Comparison of ENCODE assay signal across 21 cellular contexts in genomic region chr2:151269798-151270568, GRCh38. TPM values are rescaled to one million over a fixed set of nuclear protein-coding genes. Genes with fewer than 3 reads are reported as not detected.
DNase-seq lines count a peak whose midpoint lies in the region; ATAC-seq, FAIRE-seq and TF ChIP-seq lines count a peak whose summit lies in the region.
"Had no signal": no experiment of that assay in that cellular context is flagged by ENCODE, and none has a peak within 500 bp of the region (broad histone marks: within the 10 kb centered on the region; RNA-seq: fewer than 3 reads in every experiment).

No MANE protein-coding gene starts in this region.

- no peak overlapping the region for H3K9ac ChIP-seq in keratinocyte (ENCODE audit: control insufficient read depth, extremely low read depth, insufficient read depth, low read length)

- H3K4me3 Mint-ChIP-seq in activated naive CD8-positive, alpha-beta T cell treated with anti-CD3 and anti-CD28 coated beads, Interleukin-2, amount 50 U/mL, for 24 hours, result no peak overlapping the region
- H3K4me3 Mint-ChIP-seq: brain; effector memory CD8-positive, alpha-beta T cell; naive thymus-derived CD8-positive, alpha-beta T cell had no signal

- peak overlapping the region; percentile 46 for H3K27ac Mint-ChIP-seq in activated naive CD8-positive, alpha-beta T cell treated with anti-CD3 and anti-CD28 coated beads, Interleukin-2, amount 50 U/mL, for 24 hours
- H3K27ac Mint-ChIP-seq: activated T-helper 2 cell treated with anti-CD3 and anti-CD28 coated beads, Interferon-gamma antibody, Interleukin-2, Interleukin-4, amounts not matched to agents 10 μg/mL and 5 μg/mL and 100 μg/mL, durations not matched to agents 14 hours and 24 hours and 36 hours; brain had no signal

- H3K27me3 Mint-ChIP-seq in activated naive CD8-positive, alpha-beta T cell treated with anti-CD3 and anti-CD28 coated beads, Interleukin-2, amount 50 U/mL, for 24 hours, result no peaks in the 10 kb centered on the region
- H3K27me3 Mint-ChIP-seq: effector memory CD8-positive, alpha-beta T cell; naive thymus-derived CD8-positive, alpha-beta T cell had no signal

- no peaks in the 10 kb centered on the region for H3K9me1 ChIP-seq in keratinocyte (ENCODE audit: control insufficient read depth, extremely low read depth, insufficient read depth, low read length)

- DNase-seq in activated CD4-positive, alpha-beta T cell treated with anti-CD3 and anti-CD28 coated beads for 48 hours, result peak; percentile 8
- DNase-seq in activated CD4-positive, alpha-beta T cell treated with anti-CD3 and anti-CD28 coated beads, Interleukin-2, amount 50 U/mL, for 48 hours, result no peak
- peak; percentile 62 for DNase-seq in M059J (ENCODE audit: low read depth)
- DNase-seq in activated naive CD8-positive, alpha-beta T cell treated with anti-CD3 and anti-CD28 coated beads, Interleukin-2, amount 50 U/mL, for 24 hours, result no peak
- DNase-seq in keratinocyte (ENCODE audit: low read depth, low spot score), result no peak
- DNase-seq in NCI-H748 (lab: John Stamatoyannopoulos, UW; ENCODE audit: unreplicated experiment), result no peak
- no peak for DNase-seq in NCI-H146 (lab: John Stamatoyannopoulos, UW)
- DNase-seq: BE2C; colonic mucosa; DND-41; effector memory CD8-positive, alpha-beta T cell; left cardiac atrium; naive thymus-derived CD8-positive, alpha-beta T cell; NCI-H1436; NCI-H524; RPMI8226; spleen had no signal

- peak; percentile 68 for ATAC-seq in activated naive CD8-positive, alpha-beta T cell treated with anti-CD3 and anti-CD28 coated beads, Interleukin-2, amount 50 U/mL, for 24 hours
- ATAC-seq in HG02623 (IDR thresholded peaks at IDR 0.05; ENCODE audit: unreplicated experiment), result no peak
- ATAC-seq: effector memory CD8-positive, alpha-beta T cell; left cardiac atrium; naive thymus-derived CD8-positive, alpha-beta T cell had no signal

- H3K4me1 ChIP-seq in keratinocyte (ENCODE audit: control insufficient read depth, extremely low read depth, insufficient read depth, low read length), result no peaks in the 10 kb centered on the region
- H3K4me1 ChIP-seq: BE2C, colonic mucosa, spleen had no signal

- H4K20me1 ChIP-seq in keratinocyte (ENCODE audit: control insufficient read depth, extremely low read depth, insufficient read depth, low read length), result no peaks in the 10 kb centered on the region

- H2AFZ ChIP-seq in keratinocyte (ENCODE audit: control insufficient read depth, low read length), result no peak overlapping the region

- H3K36me3 ChIP-seq in keratinocyte (ENCODE audit: control insufficient read depth in 2 of 2, extremely low read depth in 1 of 2, insufficient read depth in 2 of 2, low read length in 2 of 2), result no peaks in the 10 kb centered on the region
- H3K36me3 ChIP-seq: BE2C, colonic mucosa had no signal

- no peaks in the 10 kb centered on the region for H3K9me3 ChIP-seq in keratinocyte (ENCODE audit: control insufficient read depth, low read depth, low read length)
- H3K9me3 ChIP-seq: BE2C, colonic mucosa, spleen had no signal

- no peak overlapping the region for H3K27ac ChIP-seq in keratinocyte (ENCODE audit: control insufficient read depth, insufficient read depth, low read length)
- H3K27ac ChIP-seq: colonic mucosa, spleen had no signal

- no peaks in the 10 kb centered on the region for H3K27me3 ChIP-seq in keratinocyte (ENCODE audit: control insufficient read depth, extremely low read depth, insufficient read depth, low read length)
- H3K27me3 ChIP-seq: BE2C, colonic mucosa, spleen had no signal

- H3K9me3 Mint-ChIP-seq in activated naive CD8-positive, alpha-beta T cell treated with anti-CD3 and anti-CD28 coated beads, Interleukin-2, amount 50 U/mL, for 24 hours, result peaks cover 9% of the 10 kb centered on the region
- H3K9me3 Mint-ChIP-seq: activated T-helper 2 cell treated with anti-CD3 and anti-CD28 coated beads, Interferon-gamma antibody, Interleukin-2, Interleukin-4, amounts not matched to agents 10 μg/mL and 5 μg/mL and 100 μg/mL, durations not matched to agents 14 hours and 24 hours and 36 hours; effector memory CD8-positive, alpha-beta T cell had no signal

- H3K4me3 ChIP-seq in keratinocyte (ENCODE audit: control insufficient read depth in 2 of 3, extremely low read depth in 1 of 3, insufficient read depth in 2 of 3, low read depth in 1 of 3, low read length in 3 of 3), result no peak overlapping the region
- H3K4me3 ChIP-seq: colonic mucosa, spleen had no signal

- dilution Hi-C loops in keratinocyte (cut with MboI; ENCODE audit: extremely low pct_ligation_motif_present, low sequenced_read_pairs), result no loop called here

- no peaks in the 10 kb centered on the region for H3K79me2 ChIP-seq in keratinocyte (ENCODE audit: control insufficient read depth, insufficient read depth, low read length)

- no peak for TF ChIP-seq CTCF in keratinocyte (optimal IDR thresholded peaks at IDR 0.05 in 1 of 3, IDR thresholded peaks at IDR 0.05 in 1 of 3, conservative IDR thresholded peaks at IDR 0.05 in 1 of 3; ENCODE audit: extremely low read depth in 1 of 3, insufficient read depth in 2 of 3, low read length in 3 of 3)

- FAIRE-seq in keratinocyte (lab: Jason Lieb, UNC), result peak; percentile 71
- FAIRE-seq: GM12892 had no signal

- H3K4me1 Mint-ChIP-seq in activated naive CD8-positive, alpha-beta T cell treated with anti-CD3 and anti-CD28 coated beads, Interleukin-2, amount 50 U/mL, for 24 hours, result peaks cover 6% of the 10 kb centered on the region
- H3K4me1 Mint-ChIP-seq: brain had no signal

- H3K36me3 Mint-ChIP-seq in activated naive CD8-positive, alpha-beta T cell treated with anti-CD3 and anti-CD28 coated beads, Interleukin-2, amount 50 U/mL, for 24 hours (ENCODE audit: low read depth), result peaks cover 37% of the 10 kb centered on the region
- H3K36me3 Mint-ChIP-seq: brain had no signal

- no peak overlapping the region for H3K4me2 ChIP-seq in keratinocyte (ENCODE audit: control insufficient read depth, extremely low read depth, insufficient read depth, low read depth, low read length)

RNA-seq across cellular contexts. Expression of gene RBM43, which starts 8.3 kb away (rescaled TPM):
- total RNA-seq in M059J (2014; rRNA removed; shearing (Covaris generic)), result 1.3 and 3.2 TPM in 2 replicates
- polyA plus RNA-seq in keratinocyte, result 1.9 to 2.7 TPM (median 2.1 TPM) in 3 replicates
- polyA plus RNA-seq in keratinocyte (2011; ENCODE audit: low read depth), result 0.22 TPM
- 1.4 and 2.8 TPM in 2 replicates for polyA plus RNA-seq in keratinocyte (2011; cell fraction: cytosol; rRNA removed)
- polyA plus RNA-seq in keratinocyte (2011; cell fraction: nucleus; rRNA removed), result 2.3 and 2.9 TPM in 2 replicates
- 0.52 and 2.1 TPM in 2 replicates for polyA plus RNA-seq in keratinocyte (2012; ENCODE audit: low replicate concordance)
- 0.30 to 1.4 TPM (median 1.2 TPM) in 3 replicates for polyA minus RNA-seq in keratinocyte
- polyA minus RNA-seq in keratinocyte (2011; cell fraction: cytosol; rRNA and poly(A)+ RNA removed), result 2.3 TPM
- polyA minus RNA-seq in keratinocyte (2011; cell fraction: nucleus; rRNA and poly(A)+ RNA removed), result 0.84 and 1.9 TPM in 2 replicates

RNA-seq across cellular contexts. Expression of gene NMI, which starts 19.5 kb away (rescaled TPM):
- 39.4 and 42.4 TPM in 2 replicates for total RNA-seq in M059J (2014; rRNA removed; shearing (Covaris generic))
- polyA plus RNA-seq in keratinocyte, result 3.5 to 8.3 TPM (median 7.1 TPM) in 3 replicates
- polyA plus RNA-seq in keratinocyte (2011; ENCODE audit: low read depth), result 2.3 TPM
- 4.9 and 6.6 TPM in 2 replicates for polyA plus RNA-seq in keratinocyte (2011; cell fraction: cytosol; rRNA removed)
- polyA plus RNA-seq in keratinocyte (2011; cell fraction: nucleus; rRNA removed), result 3.6 and 4.2 TPM in 2 replicates
- 2.6 and 9.1 TPM in 2 replicates for polyA plus RNA-seq in keratinocyte (2012; ENCODE audit: low replicate concordance)
- 0.82 to 2.3 TPM in 2 of 3 replicates, not detected in the other for polyA minus RNA-seq in keratinocyte
- polyA minus RNA-seq in keratinocyte (2011; cell fraction: cytosol; rRNA and poly(A)+ RNA removed), result 3.5 TPM
- 1.2 and 1.9 TPM in 2 replicates for polyA minus RNA-seq in keratinocyte (2011; cell fraction: nucleus; rRNA and poly(A)+ RNA removed)

Comparison
In these comparisons a context has a peak if more than half of its experiments do, and no peak if none do; other contexts are left out.
1. DNase-seq: peak in activated CD4-positive, alpha-beta T cell treated with anti-CD3 and anti-CD28 coated beads for 48 hours (single experiment) and M059J (single experiment); none in activated CD4-positive, alpha-beta T cell treated with anti-CD3 and anti-CD28 coated beads, Interleukin-2, amount 50 U/mL, for 48 hours (0 of 2), activated naive CD8-positive, alpha-beta T cell treated with anti-CD3 and anti-CD28 coated beads, Interleukin-2, amount 50 U/mL, for 24 hours (single experiment), keratinocyte (single experiment), NCI-H748 (single experiment) and NCI-H146 (single experiment).